In the genomic region with DNA sequence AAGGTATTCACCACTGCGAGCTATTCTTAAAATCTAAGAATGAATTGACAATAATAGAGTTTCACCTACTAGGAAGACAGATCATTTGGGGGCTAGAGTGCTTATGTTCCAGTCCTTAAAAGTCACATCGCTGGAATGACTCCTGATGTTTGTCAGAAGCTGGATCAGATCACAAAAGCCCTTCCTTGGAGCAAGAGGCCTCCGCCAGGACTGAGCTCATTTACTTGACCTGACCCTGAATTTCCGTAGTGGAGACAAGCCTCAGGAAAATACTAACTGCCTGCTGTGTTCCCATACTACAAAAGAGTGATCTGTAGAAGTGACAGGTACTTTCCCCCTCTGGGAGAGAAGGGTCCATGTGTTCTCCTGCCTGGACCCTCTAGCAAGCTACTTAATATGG, we compare ENCODE assay signal across 22 cellular contexts.
DNase-seq lines count a peak whose midpoint lies in the region; ATAC-seq and TF ChIP-seq lines count a peak whose summit lies in the region.
"Had no signal": no experiment of that assay in that cellular context is flagged by ENCODE, and none has a peak within 500 bp of the region (broad histone marks: within the 10 kb centered on the region; RNA-seq: fewer than 3 reads in every experiment).

No MANE protein-coding gene starts in this region.

- H3K9me3 ChIP-seq in heart right ventricle (peaks cover 0 to 34% (median 7%) of the 10 kb centered on the region in 11 donors), right atrium auricular region (peaks cover 0 to 11% of the 10 kb centered on the region in 2 donors)
- H3K9me3 ChIP-seq: BE2C had no signal

- DNase-seq in Right ventricle myocardium superior (no peak), heart right ventricle (no peak), left ventricle myocardium superior (no peak), right atrium auricular region (ENCODE audit: low spot score) (no peak)
- DNase-seq: 8988T; ACHN; BE2C; C1 segment of cervical spinal cord; CD4-positive, alpha-beta memory T cell; CD4-positive, CD25-positive, alpha-beta regulatory T cell; CD8-positive, alpha-beta memory T cell; COR-L47; DMS 273 treated with DMSO at 0.1 percent for 48 hours; DMS153; DMS53; DMS79; DND-41; EL; GDM1 had no signal

- H3K4me1 ChIP-seq in heart right ventricle (no peaks in the 10 kb centered on the region), right atrium auricular region (no peaks in the 10 kb centered on the region)
- H3K4me1 ChIP-seq: BE2C, BLaER1 had no signal

- TF ChIP-seq CTCF in heart right ventricle (IDR thresholded peaks at IDR 0.05) (no peak), right atrium auricular region (IDR thresholded peaks at IDR 0.05) (no peak)

- H3K4me3 ChIP-seq in heart right ventricle = no peak overlapping the region
- no peak overlapping the region for H3K4me3 ChIP-seq in right atrium auricular region
- H3K4me3 ChIP-seq: BLaER1, GM12878 had no signal

- peak; percentile 69 for ATAC-seq in Right ventricle myocardium superior (ENCODE audit: poor library complexity)
- no peak for ATAC-seq in heart right ventricle
- ATAC-seq in left ventricle myocardium superior = peak; percentile 69
- ATAC-seq in HG02981 (IDR thresholded peaks at IDR 0.05; ENCODE audit: unreplicated experiment) = no peak
- ATAC-seq: GM12878 had no signal

- H3K27ac ChIP-seq in heart right ventricle (no peak overlapping the region), right atrium auricular region (no peak overlapping the region)
- H3K27ac ChIP-seq: BLaER1 had no signal

- WGBS in heart right ventricle, 2 donors = 72 to 77% methylated on average over 4 of the region's 4 CpGs

- H3K27me3 ChIP-seq in heart right ventricle (no peaks in the 10 kb centered on the region), right atrium auricular region (no peaks in the 10 kb centered on the region)
- H3K27me3 ChIP-seq: BE2C, BLaER1 had no signal

- H3K36me3 ChIP-seq in heart right ventricle = no peaks in the 10 kb centered on the region
- H3K36me3 ChIP-seq in right atrium auricular region = no peaks in the 10 kb centered on the region
- H3K36me3 ChIP-seq: BE2C, BLaER1 had no signal

- intact Hi-C loops in Right ventricle myocardium superior (cut with DNase I) (no loop called here), heart right ventricle (cut with DNase I) (no loop called here), left ventricle myocardium superior (cut with micrococcal nuclease) (no loop called here)

Comparison
In these comparisons a context has a peak if more than half of its experiments do, and no peak if none do; other contexts are left out.
1. ATAC-seq: peak in Right ventricle myocardium superior (single experiment) and left ventricle myocardium superior (single experiment); none in heart right ventricle (0 of 8) and HG02981 (single experiment).